1 cellular context compared by ENCODE assay signal in genomic region chr17:76261421-76262215, GRCh38.
TF ChIP-seq lines count a peak whose summit lies in the region.

No MANE protein-coding gene starts in this region.

TF ChIP-seq in HepG2, 621 proteins besides CTCF, POLR2A, EP300 and RAD21:
- TF ChIP-seq ARID3A (IDR thresholded peaks at IDR 0.05; ENCODE audit: low read depth, low read length) (no peak), ZNF207 (IDR thresholded peaks at IDR 0.05; ENCODE audit: borderline replicate concordance) (no peak), SMAD1 (CRISPR knock-in tag; IDR thresholded peaks at IDR 0.05; ENCODE audit: borderline replicate concordance, low read depth) (no peak), ZBTB7A (CRISPR knock-in tag; IDR thresholded peaks at IDR 0.05) (no peak), THAP8 (CRISPR knock-in tag; IDR thresholded peaks at IDR 0.05; ENCODE audit: borderline replicate concordance) (no peak), ZNF609 (CRISPR knock-in tag; IDR thresholded peaks at IDR 0.05; ENCODE audit: borderline replicate concordance) (no peak), POLR2G (IDR thresholded peaks at IDR 0.05; ENCODE audit: low read depth, low read length) (no peak), SIN3B (IDR thresholded peaks at IDR 0.05; ENCODE audit: low read length) (no peak), NR2F6 (IDR thresholded peaks at IDR 0.05) (no peak), NR2F6 (CRISPR knock-in tag; IDR thresholded peaks at IDR 0.05) (no peak), ZNF607 (CRISPR knock-in tag; IDR thresholded peaks at IDR 0.05; ENCODE audit: borderline replicate concordance) (no peak), MIER2 (CRISPR knock-in tag; IDR thresholded peaks at IDR 0.05) (no peak), ATM (IDR thresholded peaks at IDR 0.05; ENCODE audit: borderline replicate concordance) (no peak), YEATS4 (CRISPR knock-in tag; IDR thresholded peaks at IDR 0.05; ENCODE audit: borderline replicate concordance) (no peak), ZMAT3 (CRISPR knock-in tag; conservative IDR thresholded peaks at IDR 0.05) (no peak), ZNF572 (CRISPR knock-in tag; IDR thresholded peaks at IDR 0.05) (no peak)
- TF ChIP-seq, protein P1, sequence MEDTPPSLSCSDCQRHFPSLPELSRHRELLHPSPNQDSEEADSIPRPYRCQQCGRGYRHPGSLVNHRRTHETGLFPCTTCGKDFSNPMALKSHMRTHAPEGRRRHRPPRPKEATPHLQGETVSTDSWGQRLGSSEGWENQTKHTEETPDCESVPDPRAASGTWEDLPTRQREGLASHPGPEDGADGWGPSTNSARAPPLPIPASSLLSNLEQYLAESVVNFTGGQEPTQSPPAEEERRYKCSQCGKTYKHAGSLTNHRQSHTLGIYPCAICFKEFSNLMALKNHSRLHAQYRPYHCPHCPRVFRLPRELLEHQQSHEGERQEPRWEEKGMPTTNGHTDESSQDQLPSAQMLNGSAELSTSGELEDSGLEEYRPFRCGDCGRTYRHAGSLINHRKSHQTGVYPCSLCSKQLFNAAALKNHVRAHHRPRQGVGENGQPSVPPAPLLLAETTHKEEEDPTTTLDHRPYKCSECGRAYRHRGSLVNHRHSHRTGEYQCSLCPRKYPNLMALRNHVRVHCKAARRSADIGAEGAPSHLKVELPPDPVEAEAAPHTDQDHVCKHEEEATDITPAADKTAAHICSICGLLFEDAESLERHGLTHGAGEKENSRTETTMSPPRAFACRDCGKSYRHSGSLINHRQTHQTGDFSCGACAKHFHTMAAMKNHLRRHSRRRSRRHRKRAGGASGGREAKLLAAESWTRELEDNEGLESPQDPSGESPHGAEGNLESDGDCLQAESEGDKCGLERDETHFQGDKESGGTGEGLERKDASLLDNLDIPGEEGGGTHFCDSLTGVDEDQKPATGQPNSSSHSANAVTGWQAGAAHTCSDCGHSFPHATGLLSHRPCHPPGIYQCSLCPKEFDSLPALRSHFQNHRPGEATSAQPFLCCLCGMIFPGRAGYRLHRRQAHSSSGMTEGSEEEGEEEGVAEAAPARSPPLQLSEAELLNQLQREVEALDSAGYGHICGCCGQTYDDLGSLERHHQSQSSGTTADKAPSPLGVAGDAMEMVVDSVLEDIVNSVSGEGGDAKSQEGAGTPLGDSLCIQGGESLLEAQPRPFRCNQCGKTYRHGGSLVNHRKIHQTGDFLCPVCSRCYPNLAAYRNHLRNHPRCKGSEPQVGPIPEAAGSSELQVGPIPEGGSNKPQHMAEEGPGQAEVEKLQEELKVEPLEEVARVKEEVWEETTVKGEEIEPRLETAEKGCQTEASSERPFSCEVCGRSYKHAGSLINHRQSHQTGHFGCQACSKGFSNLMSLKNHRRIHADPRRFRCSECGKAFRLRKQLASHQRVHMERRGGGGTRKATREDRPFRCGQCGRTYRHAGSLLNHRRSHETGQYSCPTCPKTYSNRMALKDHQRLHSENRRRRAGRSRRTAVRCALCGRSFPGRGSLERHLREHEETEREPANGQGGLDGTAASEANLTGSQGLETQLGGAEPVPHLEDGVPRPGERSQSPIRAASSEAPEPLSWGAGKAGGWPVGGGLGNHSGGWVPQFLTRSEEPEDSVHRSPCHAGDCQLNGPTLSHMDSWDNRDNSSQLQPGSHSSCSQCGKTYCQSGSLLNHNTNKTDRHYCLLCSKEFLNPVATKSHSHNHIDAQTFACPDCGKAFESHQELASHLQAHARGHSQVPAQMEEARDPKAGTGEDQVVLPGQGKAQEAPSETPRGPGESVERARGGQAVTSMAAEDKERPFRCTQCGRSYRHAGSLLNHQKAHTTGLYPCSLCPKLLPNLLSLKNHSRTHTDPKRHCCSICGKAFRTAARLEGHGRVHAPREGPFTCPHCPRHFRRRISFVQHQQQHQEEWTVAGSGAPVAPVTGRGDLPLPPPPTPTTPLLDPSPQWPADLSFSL (CRISPR knock-in tag; IDR thresholded peaks at IDR 0.05), result no peak
- TF ChIP-seq, protein P2, sequence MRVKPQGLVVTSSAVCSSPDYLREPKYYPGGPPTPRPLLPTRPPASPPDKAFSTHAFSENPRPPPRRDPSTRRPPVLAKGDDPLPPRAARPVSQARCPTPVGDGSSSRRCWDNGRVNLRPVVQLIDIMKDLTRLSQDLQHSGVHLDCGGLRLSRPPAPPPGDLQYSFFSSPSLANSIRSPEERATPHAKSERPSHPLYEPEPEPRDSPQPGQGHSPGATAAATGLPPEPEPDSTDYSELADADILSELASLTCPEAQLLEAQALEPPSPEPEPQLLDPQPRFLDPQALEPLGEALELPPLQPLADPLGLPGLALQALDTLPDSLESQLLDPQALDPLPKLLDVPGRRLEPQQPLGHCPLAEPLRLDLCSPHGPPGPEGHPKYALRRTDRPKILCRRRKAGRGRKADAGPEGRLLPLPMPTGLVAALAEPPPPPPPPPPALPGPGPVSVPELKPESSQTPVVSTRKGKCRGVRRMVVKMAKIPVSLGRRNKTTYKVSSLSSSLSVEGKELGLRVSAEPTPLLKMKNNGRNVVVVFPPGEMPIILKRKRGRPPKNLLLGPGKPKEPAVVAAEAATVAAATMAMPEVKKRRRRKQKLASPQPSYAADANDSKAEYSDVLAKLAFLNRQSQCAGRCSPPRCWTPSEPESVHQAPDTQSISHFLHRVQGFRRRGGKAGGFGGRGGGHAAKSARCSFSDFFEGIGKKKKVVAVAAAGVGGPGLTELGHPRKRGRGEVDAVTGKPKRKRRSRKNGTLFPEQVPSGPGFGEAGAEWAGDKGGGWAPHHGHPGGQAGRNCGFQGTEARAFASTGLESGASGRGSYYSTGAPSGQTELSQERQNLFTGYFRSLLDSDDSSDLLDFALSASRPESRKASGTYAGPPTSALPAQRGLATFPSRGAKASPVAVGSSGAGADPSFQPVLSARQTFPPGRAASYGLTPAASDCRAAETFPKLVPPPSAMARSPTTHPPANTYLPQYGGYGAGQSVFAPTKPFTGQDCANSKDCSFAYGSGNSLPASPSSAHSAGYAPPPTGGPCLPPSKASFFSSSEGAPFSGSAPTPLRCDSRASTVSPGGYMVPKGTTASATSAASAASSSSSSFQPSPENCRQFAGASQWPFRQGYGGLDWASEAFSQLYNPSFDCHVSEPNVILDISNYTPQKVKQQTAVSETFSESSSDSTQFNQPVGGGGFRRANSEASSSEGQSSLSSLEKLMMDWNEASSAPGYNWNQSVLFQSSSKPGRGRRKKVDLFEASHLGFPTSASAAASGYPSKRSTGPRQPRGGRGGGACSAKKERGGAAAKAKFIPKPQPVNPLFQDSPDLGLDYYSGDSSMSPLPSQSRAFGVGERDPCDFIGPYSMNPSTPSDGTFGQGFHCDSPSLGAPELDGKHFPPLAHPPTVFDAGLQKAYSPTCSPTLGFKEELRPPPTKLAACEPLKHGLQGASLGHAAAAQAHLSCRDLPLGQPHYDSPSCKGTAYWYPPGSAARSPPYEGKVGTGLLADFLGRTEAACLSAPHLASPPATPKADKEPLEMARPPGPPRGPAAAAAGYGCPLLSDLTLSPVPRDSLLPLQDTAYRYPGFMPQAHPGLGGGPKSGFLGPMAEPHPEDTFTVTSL (CRISPR knock-in tag; IDR thresholded peaks at IDR 0.05; ENCODE audit: borderline replicate concordance), result no peak
- TF ChIP-seq, protein P3, sequence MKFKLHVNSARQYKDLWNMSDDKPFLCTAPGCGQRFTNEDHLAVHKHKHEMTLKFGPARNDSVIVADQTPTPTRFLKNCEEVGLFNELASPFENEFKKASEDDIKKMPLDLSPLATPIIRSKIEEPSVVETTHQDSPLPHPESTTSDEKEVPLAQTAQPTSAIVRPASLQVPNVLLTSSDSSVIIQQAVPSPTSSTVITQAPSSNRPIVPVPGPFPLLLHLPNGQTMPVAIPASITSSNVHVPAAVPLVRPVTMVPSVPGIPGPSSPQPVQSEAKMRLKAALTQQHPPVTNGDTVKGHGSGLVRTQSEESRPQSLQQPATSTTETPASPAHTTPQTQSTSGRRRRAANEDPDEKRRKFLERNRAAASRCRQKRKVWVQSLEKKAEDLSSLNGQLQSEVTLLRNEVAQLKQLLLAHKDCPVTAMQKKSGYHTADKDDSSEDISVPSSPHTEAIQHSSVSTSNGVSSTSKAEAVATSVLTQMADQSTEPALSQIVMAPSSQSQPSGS (CRISPR knock-in tag; IDR thresholded peaks at IDR 0.05), result no peak
